In the genomic region with DNA sequence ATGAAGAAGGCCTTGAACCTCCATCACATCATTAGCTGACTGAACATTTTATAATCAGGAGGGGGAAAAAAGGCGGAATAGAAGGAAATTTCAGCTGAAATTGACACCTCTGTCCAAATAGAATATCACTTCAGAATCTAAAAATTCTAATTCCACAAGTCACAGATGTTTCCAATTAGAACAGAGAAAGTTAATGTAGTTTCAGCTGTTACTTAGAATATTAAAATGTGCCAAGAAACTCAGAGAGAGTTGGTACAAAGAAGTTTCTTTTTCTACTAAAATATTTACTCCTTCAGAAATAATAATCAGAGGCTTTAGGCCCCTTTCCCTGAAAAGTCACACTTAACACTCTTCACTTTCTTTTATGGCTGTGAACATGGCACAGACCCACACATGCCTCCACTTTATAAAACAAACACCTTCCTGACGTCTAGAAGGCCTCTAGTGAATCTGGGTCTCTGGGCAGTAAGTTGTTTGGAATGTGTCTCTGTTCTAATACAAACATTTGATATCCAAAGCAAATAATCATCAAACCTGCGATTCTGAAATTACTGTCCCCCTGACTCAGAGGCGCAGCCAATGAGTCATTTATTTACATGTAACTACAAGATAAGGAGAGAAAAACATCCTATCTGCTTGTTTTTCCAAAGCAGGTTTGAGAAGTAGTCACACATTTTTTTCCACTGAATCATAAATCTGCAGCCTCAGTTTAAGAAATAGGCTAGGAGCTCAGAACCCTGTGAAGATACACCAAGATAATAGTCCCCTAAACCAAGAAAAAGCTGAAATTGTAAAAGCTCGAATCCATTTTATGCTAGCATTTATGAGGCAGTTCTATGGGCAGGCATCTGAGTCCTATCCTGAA, we compare ENCODE assay signal across 8 cellular contexts.
DNase-seq lines count a peak whose midpoint lies in the region; ATAC-seq and TF ChIP-seq lines count a peak whose summit lies in the region.

No MANE protein-coding gene starts in this region.

- peaks cover 2% of the 10 kb centered on the region for H3K9me3 ChIP-seq in RWPE2 (ENCODE audit: severe bottlenecking)

- DNase-seq in GM04503 (ENCODE audit: low read depth), result peak; percentile 64
- peak; percentile 70 for DNase-seq in RWPE2 (ENCODE audit: low spot score)
- peak; percentile 94 for DNase-seq in fibroblast of the aortic adventitia (ENCODE audit: low read depth)
- peak; percentile 14 for DNase-seq in putamen (ENCODE audit: low spot score)

- H3K4me3 ChIP-seq in RWPE2 (ENCODE audit: severe bottlenecking) (no peak overlapping the region), fibroblast of the aortic adventitia (ENCODE audit: low read depth, low read length) (no peak overlapping the region)

- no peaks in the 10 kb centered on the region for H3K36me3 ChIP-seq in RWPE2 (ENCODE audit: low read depth)

- TF ChIP-seq CTCF in RWPE2 (IDR thresholded peaks at IDR 0.05; ENCODE audit: poor library complexity, severe bottlenecking), result no peak
- TF ChIP-seq CTCF in fibroblast of the aortic adventitia (IDR thresholded peaks at IDR 0.05; ENCODE audit: insufficient read depth, low read length), result no peak

- peak; percentile 97 for ATAC-seq in RWPE2 (ENCODE audit: low read depth)
- no peak for ATAC-seq in GM21447 (IDR thresholded peaks at IDR 0.05; ENCODE audit: unreplicated experiment)
- ATAC-seq in GM21786 (IDR thresholded peaks at IDR 0.05; ENCODE audit: unreplicated experiment), result no peak
- ATAC-seq in activated CD4-positive, CD25-positive, alpha-beta regulatory T cell treated with anti-CD3 and anti-CD28 coated beads, Interleukin-2, amount 50 U/mL, for 24 hours, result no peak
- ATAC-seq in GM19324 (IDR thresholded peaks at IDR 0.05; ENCODE audit: low FRiP score, unreplicated experiment), result no peak

- H3K27ac ChIP-seq in RWPE2 (ENCODE audit: poor library complexity, severe bottlenecking), result peak overlapping the region; percentile 99

- no peaks in the 10 kb centered on the region for H3K27me3 ChIP-seq in RWPE2 (ENCODE audit: insufficient read depth, poor library complexity, severe bottlenecking)

- peaks cover 21% of the 10 kb centered on the region for H3K4me1 ChIP-seq in RWPE2 (ENCODE audit: insufficient read depth, poor library complexity, severe bottlenecking)

Comparison
In these comparisons a context has a peak if more than half of its experiments do, and no peak if none do; other contexts are left out.
1. DNase-seq: peak in every context shown above with its lines; median percentile 94 in fibroblast of the aortic adventitia; 70 in RWPE2; 64 in GM04503; 14 in putamen.